13 cellular contexts compared by ENCODE assay signal in genomic region chr10:132919374-132920100, GRCh38. TPM values are rescaled to one million over a fixed set of nuclear protein-coding genes. Genes with fewer than 3 reads are reported as not detected.
A peak's percentile ranks its signal among the peaks of the same experiment; 100 is the strongest.
DNase-seq lines count a peak whose midpoint lies in the region; ATAC-seq and TF ChIP-seq lines count a peak whose summit lies in the region.
"Had no signal": no experiment of that assay in that cellular context is flagged by ENCODE, and none has a peak within 500 bp of the region (broad histone marks: within the 10 kb centered on the region; RNA-seq: fewer than 3 reads in every experiment).

No MANE protein-coding gene starts in this region.

- no peak overlapping the region for H2BK20ac ChIP-seq in H9 (ENCODE audit: low read depth, low read length, poor library complexity, severe bottlenecking)

- H4K20me1 ChIP-seq in H9 (ENCODE audit: control insufficient read depth, insufficient read depth, insufficient read length), result no peaks in the 10 kb centered on the region

- no peaks in the 10 kb centered on the region for H3K36me3 Mint-ChIP-seq in CD14-positive monocyte
- no peaks in the 10 kb centered on the region; a peak in 1 of 7 replicates for H3K36me3 Mint-ChIP-seq in H9 (ENCODE audit: insufficient read depth in 1 of 3, low read depth in 3 of 3)
- H3K36me3 Mint-ChIP-seq in chondrocyte (ENCODE audit: low read depth), result no peaks in the 10 kb centered on the region
- H3K36me3 Mint-ChIP-seq: CD8-positive, alpha-beta T cell had no signal

- no peak overlapping the region for H3K9ac ChIP-seq in H9 (ENCODE audit: extremely low read depth, insufficient read length, low read length)

- H3K4ac ChIP-seq in H9 (ENCODE audit: low read depth, low read length), result no peak overlapping the region

- H3K4me2 ChIP-seq in H9 (ENCODE audit: insufficient read depth, insufficient read length, low read length), result no peak overlapping the region
- H3K4me2 ChIP-seq: A549 had no signal

- H3K4me1 ChIP-seq in H9 (ENCODE audit: insufficient read depth, low read length), result no peaks in the 10 kb centered on the region
- H3K4me1 ChIP-seq: A549, BE2C had no signal

- H3K27me3 ChIP-seq in H9 (ENCODE audit: insufficient read depth, low read length), result no peaks in the 10 kb centered on the region

- no peak overlapping the region for H2AFZ ChIP-seq in H9 (ENCODE audit: low read length)

- no peak overlapping the region for H3K23ac ChIP-seq in H9 (ENCODE audit: insufficient read length, low read depth, low read length)

- H4K5ac ChIP-seq in H9 (ENCODE audit: insufficient read length, low read depth, low read length), result no peak overlapping the region

- H3T11ph ChIP-seq in H9 (ENCODE audit: low read length), result no peak overlapping the region

- peak overlapping the region; percentile 15; the same call in 1 of the 2 replicates for H3K14ac ChIP-seq in H9 (ENCODE audit: insufficient read depth, low read length)

- no peaks in the 10 kb centered on the region for H3K9me3 ChIP-seq in H9 (ENCODE audit: control insufficient read depth, low read depth, low read length)
- H3K9me3 ChIP-seq: A549, BE2C had no signal

- TF ChIP-seq CTCF in CD14-positive monocyte (IDR thresholded peaks at IDR 0.05), result no peak
- no peak for TF ChIP-seq CTCF in H9 (conservative IDR thresholded peaks at IDR 0.05)
- TF ChIP-seq CTCF in chondrocyte (IDR thresholded peaks at IDR 0.05), result no peak

- no peak overlapping the region for H2BK5ac ChIP-seq in H9 (ENCODE audit: insufficient read length, low read length)

- DNase-seq in CD14-positive monocyte (ENCODE audit: low spot score), result peak; percentile 39
- no peak for DNase-seq in H9
- DNase-seq in chondrocyte (ENCODE audit: low spot score), result peak; percentile 84
- peak; percentile 72 for DNase-seq in posterior vena cava (ENCODE audit: low spot score)
- DNase-seq: BE2C; CD8-positive, alpha-beta T cell; DND-41; GDM1 had no signal

- H2AK5ac ChIP-seq in H9 (ENCODE audit: insufficient read length, low read length), result no peak overlapping the region

- no peaks in the 10 kb centered on the region for H3K79me2 ChIP-seq in H9 (ENCODE audit: insufficient read depth, low read length)

- H4K8ac ChIP-seq in H9 (replicated peaks; ENCODE audit: insufficient read length, low read depth, low read length), result no peak overlapping the region

- no peak overlapping the region for H4K91ac ChIP-seq in H9 (ENCODE audit: insufficient read length, low read depth, low read length)

- WGBS in H9 (ENCODE audit: extremely low coverage, insufficient read length, low lambda C conversion rate), result no CpG with 5 or more reads among the region's 45 CpGs

- no peak overlapping the region for H3K18ac ChIP-seq in H9 (ENCODE audit: insufficient read length, low read depth, low read length)

- H3K4me1 Mint-ChIP-seq in CD14-positive monocyte, result no peaks in the 10 kb centered on the region
- H3K4me1 Mint-ChIP-seq in H9, result peaks cover 0 to 2% of the 10 kb centered on the region in 2 experiments; a peak in 1 of 4 replicates
- no peaks in the 10 kb centered on the region for H3K4me1 Mint-ChIP-seq in chondrocyte (ENCODE audit: low read depth)

- H2BK12ac ChIP-seq in H9 (ENCODE audit: insufficient read length, low read depth, low read length), result no peak overlapping the region

- no peaks in the 10 kb centered on the region for H3K23me2 ChIP-seq in H9 (ENCODE audit: insufficient read length, low read depth, low read length, poor library complexity, severe bottlenecking)

- intact Hi-C loops in CD14-positive monocyte (cut with micrococcal nuclease), result no loop called here
- intact Hi-C loops in posterior vena cava (cut with DNase I), result no loop called here

- H3K56ac ChIP-seq in H9 (ENCODE audit: insufficient read length, low read depth, low read length), result no peak overlapping the region

- ATAC-seq in HG02885 (IDR thresholded peaks at IDR 0.05; ENCODE audit: poor library complexity, unreplicated experiment) (no peak), GM21360 (IDR thresholded peaks at IDR 0.05; ENCODE audit: unreplicated experiment) (no peak)
- ATAC-seq: CD8-positive, alpha-beta T cell; HCT116 had no signal

- no peak overlapping the region for H3K27ac ChIP-seq in H9 (ENCODE audit: insufficient read length, low read depth, low read length)
- H3K27ac ChIP-seq: A549, C4-2B had no signal

- H2BK15ac ChIP-seq in H9 (ENCODE audit: low read depth, low read length), result no peak overlapping the region

- no peak overlapping the region for H2BK120ac ChIP-seq in H9 (ENCODE audit: low read depth, low read length, poor library complexity, severe bottlenecking)

- H3K79me1 ChIP-seq in H9 (ENCODE audit: insufficient read depth, low read depth, low read length, poor library complexity, severe bottlenecking), result no peaks in the 10 kb centered on the region

- no peak overlapping the region for H3K27ac Mint-ChIP-seq in CD14-positive monocyte
- no peak overlapping the region for H3K27ac Mint-ChIP-seq in H9
- no peak overlapping the region for H3K27ac Mint-ChIP-seq in chondrocyte (ENCODE audit: unreplicated experiment)
- H3K27ac Mint-ChIP-seq: CD8-positive, alpha-beta T cell had no signal

- H3K9me3 Mint-ChIP-seq in CD14-positive monocyte (no peaks in the 10 kb centered on the region), H9 (no peaks in the 10 kb centered on the region), chondrocyte (ENCODE audit: low read depth) (no peaks in the 10 kb centered on the region)
- H3K9me3 Mint-ChIP-seq: CD8-positive, alpha-beta T cell had no signal

- H3K4me3 Mint-ChIP-seq in CD14-positive monocyte (no peak overlapping the region), H9 (no peak overlapping the region), chondrocyte (ENCODE audit: unreplicated experiment) (no peak overlapping the region)
- H3K4me3 Mint-ChIP-seq: CD8-positive, alpha-beta T cell had no signal

- peaks cover 0 to 2% (median 0%) of the 10 kb centered on the region in 3 donors for H3K27me3 Mint-ChIP-seq in CD14-positive monocyte (ENCODE audit: low read depth in 3 of 3)
- H3K27me3 Mint-ChIP-seq in H9 (ENCODE audit: low read depth), result peaks cover 2% of the 10 kb centered on the region; the same call in 1 of the 2 replicates
- H3K27me3 Mint-ChIP-seq in chondrocyte (ENCODE audit: low read depth), result peaks cover 8% of the 10 kb centered on the region

RNA-seq across cellular contexts. Expression of gene CFAP46, which starts 22.8 kb away (rescaled TPM):
- polyA plus RNA-seq in CD14-positive monocyte, result not detected
- total RNA-seq in H9 (2021) (2.9 and 3.1 TPM in 2 replicates), chondrocyte (0.49 to 0.92 TPM (median 0.89 TPM) in 3 replicates), posterior vena cava (under 1 TPM; 0.14 to 0.81 TPM)
- total RNA-seq: CD8-positive, alpha-beta T cell had no signal
